ENCODE assay signal across 26 cellular contexts in genomic region chr18:62199629-62200028, GRCh38. TPM values are rescaled to one million over a fixed set of nuclear protein-coding genes. Genes with fewer than 3 reads are reported as not detected.
DNase-seq lines count a peak whose midpoint lies in the region; ATAC-seq and TF ChIP-seq lines count a peak whose summit lies in the region.
"Had no signal": no experiment of that assay in that cellular context is flagged by ENCODE, and none has a peak within 500 bp of the region (broad histone marks: within the 10 kb centered on the region; RNA-seq: fewer than 3 reads in every experiment).

No MANE protein-coding gene starts in this region.

- peak overlapping the region; percentile 29 for H3K27ac ChIP-seq in cardiac muscle cell
- H3K27ac ChIP-seq in heart right ventricle, result no peak overlapping the region
- peak overlapping the region; percentile 47 to 57 for H3K27ac ChIP-seq in esophagus (ENCODE audit: low read depth in 2 of 2, low read length in 1 of 2)
- H3K27ac ChIP-seq in prostate gland, result peak overlapping the region; percentile 12 to 21
- H3K27ac ChIP-seq: SJSA1 had no signal

- H3K27me3 ChIP-seq in cardiac muscle cell (no peaks in the 10 kb centered on the region), heart right ventricle (no peaks in the 10 kb centered on the region), esophagus (ENCODE audit: control insufficient read depth in 1 of 2, insufficient read depth in 2 of 2, low read length in 2 of 2) (no peaks in the 10 kb centered on the region), prostate gland (replicated peaks; ENCODE audit: insufficient read depth) (no peaks in the 10 kb centered on the region)
- H3K27me3 ChIP-seq: BE2C, SJSA1 had no signal

- H3K27me3 Mint-ChIP-seq in activated T-cell treated with anti-CD3 and anti-CD28 coated beads, Interleukin-2, amount 50 U/mL, for 72 hours (ENCODE audit: low read depth), result no peaks in the 10 kb centered on the region
- H3K27me3 Mint-ChIP-seq in activated naive CD8-positive, alpha-beta T cell treated with anti-CD3 and anti-CD28 coated beads, Interleukin-2, amount 50 U/mL, for 24 hours, result no peaks in the 10 kb centered on the region
- H3K27me3 Mint-ChIP-seq in T-helper 17 cell, result no peaks in the 10 kb centered on the region
- H3K27me3 Mint-ChIP-seq: CD8-positive, alpha-beta memory T cell had no signal

- TF ChIP-seq POLR2A in prostate gland (IDR thresholded peaks at IDR 0.05), result no peak

- ATAC-seq in heart right ventricle, result no peak
- no peak for ATAC-seq in activated T-cell treated with anti-CD3 and anti-CD28 coated beads, Interleukin-2, amount 50 U/mL, for 72 hours (replicated peaks in 1 of 2)
- ATAC-seq in activated naive CD8-positive, alpha-beta T cell treated with anti-CD3 and anti-CD28 coated beads, Interleukin-2, amount 50 U/mL, for 24 hours, result no peak
- ATAC-seq in HG03095 (IDR thresholded peaks at IDR 0.05; ENCODE audit: unreplicated experiment), result no peak
- ATAC-seq in T-helper 17 cell, result no peak
- ATAC-seq: HepG2, K562, PC-3 had no signal

- H3K9me3 Mint-ChIP-seq in activated T-cell treated with anti-CD3 and anti-CD28 coated beads, Interleukin-2, amount 50 U/mL, for 72 hours, result no peaks in the 10 kb centered on the region
- H3K9me3 Mint-ChIP-seq in activated naive CD8-positive, alpha-beta T cell treated with anti-CD3 and anti-CD28 coated beads, Interleukin-2, amount 50 U/mL, for 24 hours, result no peaks in the 10 kb centered on the region
- H3K9me3 Mint-ChIP-seq: CD14-positive monocyte; CD8-positive, alpha-beta memory T cell had no signal

- peaks cover 1% of the 10 kb centered on the region in 2 donors for H3K36me3 Mint-ChIP-seq in activated T-cell treated with anti-CD3 and anti-CD28 coated beads, Interleukin-2, amount 50 U/mL, for 72 hours (ENCODE audit: insufficient read depth in 2 of 2)
- H3K36me3 Mint-ChIP-seq in activated naive CD8-positive, alpha-beta T cell treated with anti-CD3 and anti-CD28 coated beads, Interleukin-2, amount 50 U/mL, for 24 hours (ENCODE audit: low read depth), result peaks cover 4% of the 10 kb centered on the region
- H3K36me3 Mint-ChIP-seq in T-helper 17 cell (ENCODE audit: low read depth), result no peaks in the 10 kb centered on the region

- peaks cover 40% of the 10 kb centered on the region for H3K4me1 Mint-ChIP-seq in activated T-cell treated with anti-CD3 and anti-CD28 coated beads, Interleukin-2, amount 50 U/mL, for 72 hours (ENCODE audit: low read depth)
- peaks cover 51% of the 10 kb centered on the region for H3K4me1 Mint-ChIP-seq in activated naive CD8-positive, alpha-beta T cell treated with anti-CD3 and anti-CD28 coated beads, Interleukin-2, amount 50 U/mL, for 24 hours
- H3K4me1 Mint-ChIP-seq in T-helper 17 cell, result peaks cover 46% of the 10 kb centered on the region

- H3K27ac Mint-ChIP-seq in activated T-cell treated with anti-CD3 and anti-CD28 coated beads, Interleukin-2, amount 50 U/mL, for 72 hours, result no peak overlapping the region
- H3K27ac Mint-ChIP-seq in activated naive CD8-positive, alpha-beta T cell treated with anti-CD3 and anti-CD28 coated beads, Interleukin-2, amount 50 U/mL, for 24 hours, result no peak overlapping the region
- H3K27ac Mint-ChIP-seq in T-helper 17 cell, result no peak overlapping the region

- H3K36me3 ChIP-seq in cardiac muscle cell (no peaks in the 10 kb centered on the region), heart right ventricle (no peaks in the 10 kb centered on the region), esophagus (ENCODE audit: control insufficient read depth in 2 of 2, insufficient read depth in 2 of 2, low read length in 1 of 2) (no peaks in the 10 kb centered on the region), prostate gland (no peaks in the 10 kb centered on the region)
- H3K36me3 ChIP-seq: BE2C, SJSA1 had no signal

- WGBS in heart right ventricle, 2 donors, result 74 to 97% methylated on average over 2 of the region's 2 CpGs
- 57 to 86% methylated on average over 2 of the region's 2 CpGs for WGBS in esophagus, 2 donors
- 79% methylated on average over 2 of the region's 2 CpGs for WGBS in prostate gland

- H3K4me3 Mint-ChIP-seq in activated T-cell treated with anti-CD3 and anti-CD28 coated beads, Interleukin-2, amount 50 U/mL, for 72 hours, result no peak overlapping the region
- H3K4me3 Mint-ChIP-seq in activated naive CD8-positive, alpha-beta T cell treated with anti-CD3 and anti-CD28 coated beads, Interleukin-2, amount 50 U/mL, for 24 hours, result no peak overlapping the region
- H3K4me3 Mint-ChIP-seq in T-helper 17 cell, result no peak overlapping the region
- H3K4me3 Mint-ChIP-seq: CD14-positive monocyte had no signal

- no peak for DNase-seq in cardiac muscle cell (ENCODE audit: low read depth in 1 of 2, low spot score in 1 of 2)
- no peak for DNase-seq in heart right ventricle
- DNase-seq in prostate gland (ENCODE audit: low spot score), result no peak
- no peak for DNase-seq in activated T-cell treated with anti-CD3 and anti-CD28 coated beads, Interleukin-2, amount 50 U/mL, for 72 hours
- no peak for DNase-seq in activated naive CD8-positive, alpha-beta T cell treated with anti-CD3 and anti-CD28 coated beads, Interleukin-2, amount 50 U/mL, for 24 hours
- DNase-seq in T-helper 17 cell, result no peak
- DNase-seq: BE2C; CD8-positive, alpha-beta memory T cell; DMS79 treated with DMSO at 0.1 percent for 48 hours; GF-D8; H7; Kasumi-1; NCI-H1105 treated with DMSO at 0.1 percent for 48 hours; NCI-H146; NCI-H1930; NCI-H2107; NCI-H524 treated with DMSO at 0.1 percent for 48 hours; NCI-H774; PC-3; Right ventricle myocardium superior had no signal

- no peak for TF ChIP-seq CTCF in cardiac muscle cell (IDR thresholded peaks at IDR 0.05; ENCODE audit: low read depth, low read length)
- TF ChIP-seq CTCF in heart right ventricle (IDR thresholded peaks at IDR 0.05), result no peak
- TF ChIP-seq CTCF in prostate gland (IDR thresholded peaks at IDR 0.05), result no peak

- H3K4me3 ChIP-seq in cardiac muscle cell, result no peak overlapping the region
- no peak overlapping the region for H3K4me3 ChIP-seq in heart right ventricle
- H3K4me3 ChIP-seq in esophagus (ENCODE audit: low read depth in 1 of 2, low read length in 2 of 2), result peak overlapping the region in 1 of 2 donors; percentile 41
- no peak overlapping the region for H3K4me3 ChIP-seq in prostate gland
- H3K4me3 ChIP-seq: K562, SJSA1 had no signal

- H3K9me3 ChIP-seq in cardiac muscle cell (ENCODE audit: low read depth) (no peaks in the 10 kb centered on the region), heart right ventricle (no peaks in the 10 kb centered on the region), esophagus (ENCODE audit: control insufficient read depth in 2 of 2, insufficient read depth in 1 of 2, low read depth in 1 of 2, low read length in 1 of 2) (no peaks in the 10 kb centered on the region), prostate gland (no peaks in the 10 kb centered on the region), T-helper 17 cell (ENCODE audit: control insufficient read depth, low read length, poor library complexity, severe bottlenecking) (no peaks in the 10 kb centered on the region)
- H3K9me3 ChIP-seq: BE2C, SJSA1 had no signal

- intact Hi-C loops in heart right ventricle (cut with DNase I), result loop anchor here in 2 of 10 donors (5.0 to 10.0 kb wide), 2 partner anchors 43 to 515 kb away; partner anchors contain the start of gene PHLPP1 (in 1 of the 2)
- intact Hi-C loops in prostate gland (cut with DNase I), result no loop called here

- no peaks in the 10 kb centered on the region for H3K4me1 ChIP-seq in cardiac muscle cell (ENCODE audit: low read depth)
- peaks cover 0 to 43% (median 16%) of the 10 kb centered on the region in 9 donors for H3K4me1 ChIP-seq in heart right ventricle
- no peaks in the 10 kb centered on the region for H3K4me1 ChIP-seq in esophagus (ENCODE audit: control insufficient read depth in 2 of 2, insufficient read depth in 2 of 2, low read length in 1 of 2)
- no peaks in the 10 kb centered on the region for H3K4me1 ChIP-seq in prostate gland (replicated peaks)
- H3K4me1 ChIP-seq: BE2C, SJSA1 had no signal

RNA-seq across cellular contexts. Expression of gene RELCH, which starts 12.6 kb away (rescaled TPM):
- 26.8 and 26.9 TPM in 2 replicates for total RNA-seq in cardiac muscle cell
- polyA plus RNA-seq in cardiac muscle cell, result 11.7 and 14.8 TPM in 2 replicates
- 10 to 100 TPM; 12.1 to 21.0 (median 16.5) TPM for total RNA-seq in heart right ventricle
- 10 to 100 TPM in 1 of 2 donors, 1 to 10 TPM in 1; 4.1 to 14.6 TPM for polyA plus RNA-seq in heart right ventricle
- polyA plus RNA-seq in esophagus, result 10 to 100 TPM; 29.4 to 30.0 TPM
- total RNA-seq in prostate gland, result 10 to 100 TPM; 34.8 to 49.0 TPM
- total RNA-seq in activated T-cell treated with anti-CD3 and anti-CD28 coated beads, Interleukin-2, amount 50 U/mL, for 72 hours, result 10 to 100 TPM; 21.8 to 23.5 TPM
- total RNA-seq in T-helper 17 cell, result 10 to 100 TPM; 49.0 to 52.5 TPM

RNA-seq across cellular contexts. Expression of gene PIGN, which starts 12.8 kb away (rescaled TPM):
- 16.2 and 20.8 TPM in 2 replicates for total RNA-seq in cardiac muscle cell
- 18.8 and 21.9 TPM in 2 replicates for polyA plus RNA-seq in cardiac muscle cell
- 10 to 100 TPM; 14.4 to 31.6 (median 21.2) TPM for total RNA-seq in heart right ventricle
- polyA plus RNA-seq in heart right ventricle, result 1 to 10 TPM; 4.4 to 5.6 TPM
- 10 to 100 TPM; 10.5 to 13.7 TPM for polyA plus RNA-seq in esophagus
- 10 to 100 TPM; 30.3 to 39.6 TPM for total RNA-seq in prostate gland
- 10 to 100 TPM; 28.2 to 31.4 TPM for total RNA-seq in activated T-cell treated with anti-CD3 and anti-CD28 coated beads, Interleukin-2, amount 50 U/mL, for 72 hours
- 10 to 100 TPM; 17.9 to 18.1 TPM for total RNA-seq in T-helper 17 cell

Comparison
In these comparisons a context has a peak if more than half of its experiments do, and no peak if none do; other contexts are left out.
1. H3K27ac ChIP-seq: peak in cardiac muscle cell (single experiment), esophagus (2 of 2) and prostate gland (2 of 2); none in heart right ventricle (0 of 10).